Comparison of ENCODE assay signal across 12 cellular contexts in genomic region chr11:117239295-117239694, GRCh38. TPM values are rescaled to one million over a fixed set of nuclear protein-coding genes. Genes with fewer than 3 reads are reported as not detected.
DNase-seq lines count a peak whose midpoint lies in the region; FAIRE-seq and TF ChIP-seq lines count a peak whose summit lies in the region.
"Had no signal": no experiment of that assay in that cellular context is flagged by ENCODE, and none has a peak within 500 bp of the region (broad histone marks: within the 10 kb centered on the region; RNA-seq: fewer than 3 reads in every experiment).

No MANE protein-coding gene starts in this region.

- TF ChIP-seq CTCF in epithelial cell of esophagus (IDR thresholded peaks at IDR 0.05; ENCODE audit: insufficient read depth, low read depth, low read length, missing control alignments): peak; percentile 49
- peak; percentile 19 for TF ChIP-seq CTCF in osteocyte (IDR thresholded peaks at IDR 0.05)

- H3K4me3 Mint-ChIP-seq in osteocyte (ENCODE audit: unreplicated experiment): no peak overlapping the region
- H3K4me3 Mint-ChIP-seq: stimulated activated naive CD8-positive, alpha-beta T cell treated with anti-CD3 and anti-CD28 coated beads, Interleukin-15, amount 100 ng/mL, for 72 hours had no signal

- H3K36me3 Mint-ChIP-seq in osteocyte (ENCODE audit: unreplicated experiment): peaks cover 7% of the 10 kb centered on the region

- H3K27ac ChIP-seq in effector memory CD4-positive, alpha-beta T cell (ENCODE audit: insufficient read depth, low read length, poor library complexity, severe bottlenecking): no peak overlapping the region

- peak overlapping the region; percentile 3 for H3K27ac Mint-ChIP-seq in osteocyte (ENCODE audit: unreplicated experiment)
- H3K27ac Mint-ChIP-seq: stimulated activated naive CD8-positive, alpha-beta T cell treated with anti-CD3 and anti-CD28 coated beads, Interleukin-15, amount 100 ng/mL, for 72 hours had no signal

- no peaks in the 10 kb centered on the region for H3K4me1 ChIP-seq in effector memory CD4-positive, alpha-beta T cell (ENCODE audit: control insufficient read depth, insufficient read depth, low read length, poor library complexity, severe bottlenecking)

- peak; percentile 97 for DNase-seq in EL
- DNase-seq in RCC 7860 (ENCODE audit: low spot score): peak; percentile 34
- DNase-seq in epithelial cell of esophagus (ENCODE audit: low read depth): peak; percentile 82
- no peak for DNase-seq in osteocyte (ENCODE audit: extremely low spot score, unreplicated experiment)
- no peak for DNase-seq in effector memory CD4-positive, alpha-beta T cell
- DNase-seq in DMS153 (lab: John Stamatoyannopoulos, UW): no peak
- DNase-seq in activated T-cell treated with anti-CD3 and anti-CD28 coated beads for 4 hours: no peak
- DNase-seq in cerebellar nuclear complex (lab: John Stamatoyannopoulos, UW): no peak
- DNase-seq: NCI-H2029; SHP77 treated with DMSO at 0.1 percent for 48 hours; stimulated activated naive CD8-positive, alpha-beta T cell treated with anti-CD3 and anti-CD28 coated beads, Interleukin-15, amount 100 ng/mL, for 72 hours had no signal

- H3K9me3 Mint-ChIP-seq in osteocyte (ENCODE audit: unreplicated experiment): no peaks in the 10 kb centered on the region
- H3K9me3 Mint-ChIP-seq: stimulated activated naive CD8-positive, alpha-beta T cell treated with anti-CD3 and anti-CD28 coated beads, Interleukin-15, amount 100 ng/mL, for 72 hours had no signal

- H3K27me3 ChIP-seq in effector memory CD4-positive, alpha-beta T cell (replicated peaks; ENCODE audit: control insufficient read depth, insufficient read depth, low read length, poor library complexity, severe bottlenecking): no peaks in the 10 kb centered on the region

- FAIRE-seq in RCC 7860 (lab: Jason Lieb, UNC): no peak

- H3K36me3 ChIP-seq in effector memory CD4-positive, alpha-beta T cell (ENCODE audit: control insufficient read depth, insufficient read depth, low read length): peaks cover 8% of the 10 kb centered on the region

- H3K9me3 ChIP-seq in effector memory CD4-positive, alpha-beta T cell (ENCODE audit: control insufficient read depth, low read length): no peaks in the 10 kb centered on the region
- H3K9me3 ChIP-seq: HAP-1 had no signal

- peaks cover 5% of the 10 kb centered on the region for H3K4me1 Mint-ChIP-seq in osteocyte (ENCODE audit: unreplicated experiment)

- no peak overlapping the region for H3K4me3 ChIP-seq in epithelial cell of esophagus (ENCODE audit: low read length)
- no peak overlapping the region for H3K4me3 ChIP-seq in effector memory CD4-positive, alpha-beta T cell (ENCODE audit: insufficient read depth, low read depth, low read length, poor library complexity, severe bottlenecking)
- H3K4me3 ChIP-seq: HAP-1 had no signal

- H3K27me3 Mint-ChIP-seq in osteocyte (ENCODE audit: unreplicated experiment): no peaks in the 10 kb centered on the region
- H3K27me3 Mint-ChIP-seq: stimulated activated naive CD8-positive, alpha-beta T cell treated with anti-CD3 and anti-CD28 coated beads, Interleukin-15, amount 100 ng/mL, for 72 hours had no signal

RNA-seq across cellular contexts. Expression of gene RNF214, which starts 6.8 kb away (rescaled TPM):
- total RNA-seq in osteocyte: 32.8 and 34.2 TPM in 2 replicates

RNA-seq across cellular contexts. Expression of gene PCSK7, which starts 7.4 kb away (rescaled TPM):
- 57.5 and 65.0 TPM in 2 replicates for total RNA-seq in osteocyte

RNA-seq across cellular contexts. Expression of gene TAGLN, which starts 40.1 kb away (rescaled TPM):
- 711 and 715 TPM in 2 replicates for total RNA-seq in osteocyte

RNA-seq across cellular contexts. Expression of gene BACE1-AS, which starts 51.9 kb away (rescaled TPM):
- total RNA-seq in osteocyte: 8.3 and 10.9 TPM in 2 replicates

Comparison
In these comparisons a context has a peak if more than half of its experiments do, and no peak if none do; other contexts are left out.
1. DNase-seq: peak in EL (single experiment), RCC 7860 (single experiment) and epithelial cell of esophagus (single experiment); none in osteocyte (single experiment), effector memory CD4-positive, alpha-beta T cell (0 of 3), DMS153 (single experiment), activated T-cell treated with anti-CD3 and anti-CD28 coated beads for 4 hours (single experiment) and cerebellar nuclear complex (0 of 2).